Comparison of ENCODE assay signal across 8 cellular contexts in genomic region chr17:44222112-44222869, GRCh38. TPM values are rescaled to one million over a fixed set of nuclear protein-coding genes. Genes with fewer than 3 reads are reported as not detected.
DNase-seq lines count a peak whose midpoint lies in the region; FAIRE-seq and TF ChIP-seq lines count a peak whose summit lies in the region.

No MANE protein-coding gene starts in this region.

- H3K36me3 ChIP-seq in colonic mucosa, result no peaks in the 10 kb centered on the region
- H3K36me3 ChIP-seq in kidney epithelial cell (ENCODE audit: control insufficient read depth, insufficient read depth, low read length), result no peaks in the 10 kb centered on the region
- no peaks in the 10 kb centered on the region for H3K36me3 ChIP-seq in small intestine (ENCODE audit: control insufficient read depth in 2 of 2, insufficient read depth in 2 of 2, low read length in 2 of 2)

- no peak for TF ChIP-seq CTCF in colonic mucosa (IDR thresholded peaks at IDR 0.05)
- TF ChIP-seq CTCF in kidney epithelial cell (IDR thresholded peaks at IDR 0.05; ENCODE audit: insufficient read depth, low read length, poor library complexity, severe bottlenecking), result no peak

- DNase-seq in activated T-cell treated with anti-CD3 and anti-CD28 coated beads, Interleukin-2, amount 50 U/mL, for 1 hour, result peak; percentile 55
- no peak for DNase-seq in activated T-cell treated with anti-CD3 and anti-CD28 coated beads for 4 hours
- peak; percentile 47 for DNase-seq in NCI-H2029 (lab: John Stamatoyannopoulos, UW)
- DNase-seq in T1000 (lab: John Stamatoyannopoulos, UW), result peak; percentile 31
- peak; percentile 91 for DNase-seq in colonic mucosa
- DNase-seq in kidney epithelial cell (ENCODE audit: low read depth), result no peak
- DNase-seq in small intestine, result peak; percentile 66
- DNase-seq in activated CD4-positive, CD25-positive, alpha-beta regulatory T cell (lab: John Stamatoyannopoulos, UW), result no peak

- no peaks in the 10 kb centered on the region for H3K4me1 ChIP-seq in colonic mucosa
- peaks cover 7 to 10% of the 10 kb centered on the region in 2 donors for H3K4me1 ChIP-seq in small intestine (ENCODE audit: control insufficient read depth in 2 of 2, insufficient read depth in 1 of 2, low read depth in 1 of 2, low read length in 1 of 2)

- H3K27ac ChIP-seq in colonic mucosa, result peak overlapping the region; percentile 99
- H3K27ac ChIP-seq in small intestine (ENCODE audit: low read depth in 1 of 2, low read length in 1 of 2), result peak overlapping the region; percentile 93 to 98

- H3K4me3 ChIP-seq in colonic mucosa (peak overlapping the region; percentile 89), kidney epithelial cell (ENCODE audit: low read depth, low read length) (peak overlapping the region; percentile 94), small intestine (ENCODE audit: low read depth in 1 of 2, low read length in 2 of 2) (peak overlapping the region; percentile 88 to 95)

- intact Hi-C loops in colonic mucosa (cut with DNase I), result no loop called here

- H3K9me3 ChIP-seq in colonic mucosa, result no peaks in the 10 kb centered on the region
- H3K9me3 ChIP-seq in small intestine (ENCODE audit: control insufficient read depth, low read depth), result no peaks in the 10 kb centered on the region

- WGBS in small intestine, 3 donors, result 3 to 6% (median 5%) methylated on average over 35 to 36 of the region's 36 CpGs

- no peak for FAIRE-seq in small intestine (lab: Jason Lieb, UNC)

- H3K27me3 ChIP-seq in colonic mucosa (no peaks in the 10 kb centered on the region), kidney epithelial cell (ENCODE audit: control insufficient read depth, insufficient read depth, low read length) (no peaks in the 10 kb centered on the region), small intestine (ENCODE audit: control insufficient read depth in 2 of 2, insufficient read depth in 2 of 2, low read length in 2 of 2) (no peaks in the 10 kb centered on the region)

- H3K9ac ChIP-seq in colonic mucosa (ENCODE audit: low read depth in 2 of 2, low read length in 2 of 2), result peak overlapping the region; percentile 76 to 96

RNA-seq across cellular contexts. Expression of gene UBTF, which starts 2.8 kb away (rescaled TPM):
- total RNA-seq in colonic mucosa, result 10 to 100 TPM; 44.7 to 84.1 TPM
- total RNA-seq in kidney epithelial cell, result 35.7 and 41.7 TPM in 2 replicates
- 10 to 100 TPM; 32.7 to 39.0 (median 37.3) TPM for polyA plus RNA-seq in small intestine

RNA-seq across cellular contexts. Expression of gene ATXN7L3, which starts 22.6 kb away (rescaled TPM):
- total RNA-seq in colonic mucosa (10 to 100 TPM; 65.9 to 77.3 TPM), kidney epithelial cell (50.8 and 65.9 TPM in 2 replicates)
- polyA plus RNA-seq in small intestine, result 10 to 100 TPM; 40.3 to 44.1 (median 43.2) TPM

RNA-seq across cellular contexts. Expression of gene TMUB2, which starts 35.5 kb away (rescaled TPM):
- 10 to 100 TPM; 37.0 to 44.5 TPM for total RNA-seq in colonic mucosa
- 35.0 and 40.5 TPM in 2 replicates for total RNA-seq in kidney epithelial cell
- 10 to 100 TPM; 28.7 to 34.9 (median 29.7) TPM for polyA plus RNA-seq in small intestine

RNA-seq across cellular contexts. Expression of gene SLC4A1, which starts 45.6 kb away (rescaled TPM):
- total RNA-seq in colonic mucosa (under 1 TPM in 1 of 2 donors, not detected in 1; 0.27 TPM), kidney epithelial cell (not detected in 2 replicates)
- not detected for polyA plus RNA-seq in small intestine

RNA-seq across cellular contexts. Expression of gene ASB16, which starts 51.8 kb away (rescaled TPM):
- under 1 TPM in 1 of 2 donors, not detected in 1; 0.32 TPM for total RNA-seq in colonic mucosa
- not detected in 2 replicates for total RNA-seq in kidney epithelial cell
- polyA plus RNA-seq in small intestine, result under 1 TPM in 1 of 3 donors, not detected in 2; 0.15 TPM

Comparison
In these comparisons a context has a peak if more than half of its experiments do, and no peak if none do; other contexts are left out.
1. DNase-seq: peak in activated T-cell treated with anti-CD3 and anti-CD28 coated beads, Interleukin-2, amount 50 U/mL, for 1 hour (single experiment), NCI-H2029 (single experiment), T1000 (single experiment), colonic mucosa (single experiment) and small intestine (single experiment); none in activated T-cell treated with anti-CD3 and anti-CD28 coated beads for 4 hours (single experiment), kidney epithelial cell (single experiment) and activated CD4-positive, CD25-positive, alpha-beta regulatory T cell (0 of 4).
2. Peak in every context shown above with its lines, with median percentiles within 50 percentile points of each other: H3K4me3 ChIP-seq.